1 cellular context compared by ENCODE assay signal in the genomic region with DNA sequence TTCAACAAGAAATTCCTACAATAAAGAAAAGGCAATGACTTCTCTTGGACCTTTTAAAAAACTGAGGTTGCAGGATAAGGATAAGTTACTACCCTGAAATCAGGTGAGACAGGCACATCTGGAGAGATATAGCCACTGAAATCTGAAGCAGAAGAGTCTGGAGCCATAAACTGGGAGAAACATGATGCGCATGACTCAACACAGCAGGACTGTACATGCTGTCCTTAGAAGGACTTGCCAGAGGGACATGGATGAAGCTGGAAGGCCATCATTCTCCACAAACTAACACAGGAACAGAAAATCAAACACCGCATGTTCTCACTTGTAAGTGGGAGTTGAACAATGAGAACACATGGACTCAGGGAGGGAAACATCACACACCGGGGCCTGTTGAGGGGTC.
TF ChIP-seq lines count a peak whose summit lies in the region.

No MANE protein-coding gene starts in this region.

TF ChIP-seq in H1, 55 proteins besides CTCF, POLR2A, EP300 and RAD21:
- no peak for TF ChIP-seq BRCA1 (IDR thresholded peaks at IDR 0.05; ENCODE audit: low read depth, low read length)
- no peak for TF ChIP-seq EZH2 (IDR thresholded peaks at IDR 0.05; ENCODE audit: low read depth, low read length, severe bottlenecking)
- no peak for TF ChIP-seq RXRA (IDR thresholded peaks at IDR 0.05; ENCODE audit: insufficient read depth, low read depth, low read length)
- TF ChIP-seq CEBPB (IDR thresholded peaks at IDR 0.05; ENCODE audit: low read depth, low read length) = no peak
